18 cellular contexts compared by ENCODE assay signal in the genomic region with DNA sequence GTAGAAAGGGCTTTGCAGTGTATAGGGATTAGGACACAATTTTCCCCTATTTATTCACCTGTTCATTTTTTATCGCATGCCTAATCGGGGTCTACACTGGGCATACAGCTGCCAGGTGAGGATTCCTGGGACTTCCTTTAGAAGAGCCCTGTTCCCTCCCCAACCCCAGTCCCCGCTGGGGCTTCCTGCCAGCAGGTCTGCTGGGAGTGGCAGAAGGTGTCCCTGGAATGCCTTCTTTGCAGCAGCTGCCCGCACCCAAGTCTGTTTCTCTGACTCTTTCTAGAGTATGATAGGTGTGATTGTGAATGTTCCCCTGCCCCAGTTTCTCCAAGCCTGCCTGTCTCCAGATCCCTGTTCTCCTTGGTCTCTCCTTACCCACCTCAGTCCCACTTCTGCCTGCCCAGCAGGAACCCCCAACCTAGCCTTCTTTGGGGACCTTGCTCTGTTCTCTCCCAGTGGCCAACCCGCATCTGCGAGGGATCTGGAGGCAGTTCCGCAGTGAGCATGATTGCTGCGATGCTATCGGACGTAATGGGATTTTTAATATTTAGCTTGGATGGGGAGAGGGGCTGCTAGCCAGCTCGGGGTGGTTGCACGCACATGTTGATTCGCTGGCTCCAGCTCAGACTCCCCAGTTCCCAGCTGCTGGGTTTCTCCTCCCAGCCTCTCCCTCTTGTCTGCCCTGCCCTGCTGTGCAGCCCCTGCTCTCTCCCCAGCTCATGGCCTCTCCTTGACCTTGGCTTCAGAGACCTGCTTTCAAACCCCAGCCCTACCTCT.
A peak's percentile ranks its signal among the peaks of the same experiment; 100 is the strongest.
DNase-seq lines count a peak whose midpoint lies in the region; ATAC-seq, FAIRE-seq and TF ChIP-seq lines count a peak whose summit lies in the region.
"Had no signal": no experiment of that assay in that cellular context is flagged by ENCODE, and none has a peak within 500 bp of the region (broad histone marks: within the 10 kb centered on the region; RNA-seq: fewer than 3 reads in every experiment).

No MANE protein-coding gene starts in this region.

- peaks cover 57% of the 10 kb centered on the region for H3K79me2 ChIP-seq in astrocyte (ENCODE audit: insufficient read depth, low read length)

- DNase-seq in MCF 10A (ENCODE audit: unreplicated experiment), result peak; percentile 14
- DNase-seq in breast epithelium (ENCODE audit: low spot score in 2 of 2), result no peak
- DNase-seq in astrocyte (ENCODE audit: low read depth), result no peak
- DNase-seq in left colon, result peak; percentile 63 to 72
- no peak for DNase-seq in type B pancreatic cell (ENCODE audit: extremely low spot score, unreplicated experiment)
- DNase-seq in activated CD4-positive, CD25-positive, alpha-beta regulatory T cell (lab: John Stamatoyannopoulos, UW), result no peak
- DNase-seq: activated T-cell treated with anti-CD3 and anti-CD28 coated beads, Interleukin-2, amount 50 U/mL, for 4 hours; CD8-positive, alpha-beta T cell; KBM-7; midbrain; NCI-H526; T-helper 9 cell; testis had no signal

- H3K4me3 Mint-ChIP-seq in MCF 10A (ENCODE audit: unreplicated experiment), result no peak overlapping the region
- H3K4me3 Mint-ChIP-seq in astrocyte (ENCODE audit: unreplicated experiment), result no peak overlapping the region
- peak overlapping the region; percentile 44 for H3K4me3 Mint-ChIP-seq in type B pancreatic cell
- H3K4me3 Mint-ChIP-seq: activated T-cell treated with anti-CD3 and anti-CD28 coated beads, Interleukin-2, amount 50 U/mL, for 4 hours; CD8-positive, alpha-beta T cell had no signal

- POLR2A ChIA-PET in MCF 10A (lab: Yijun Ruan, JAX), result interaction anchor here (0.6 to 0.7 kb wide), 2 partner anchors 9 to 705 kb away, joined by 3 read pairs; no protein-coding TSS in a partner anchor

- no TSS peak for BruUV-seq in MCF 10A (replicated peaks; lab: Mats Ljungman, UMichigan)

- H3K27me3 ChIP-seq in breast epithelium, result no peaks in the 10 kb centered on the region
- H3K27me3 ChIP-seq in astrocyte (ENCODE audit: insufficient read depth, low read length), result no peaks in the 10 kb centered on the region
- H3K27me3 ChIP-seq: testis had no signal

- H3K36me3 ChIP-seq in breast epithelium, result no peaks in the 10 kb centered on the region
- peaks cover 4% of the 10 kb centered on the region for H3K36me3 ChIP-seq in astrocyte (ENCODE audit: insufficient read depth, low read length)

- CTCF ChIA-PET in MCF 10A (lab: Yijun Ruan, JAX), result interaction anchor here (1.0 kb wide), 1 partner anchor 86 kb away, joined by 5 read pairs; no protein-coding TSS in a partner anchor

- H3K27ac Mint-ChIP-seq in MCF 10A (ENCODE audit: low read depth, unreplicated experiment) (no peak overlapping the region), astrocyte (ENCODE audit: unreplicated experiment) (no peak overlapping the region), type B pancreatic cell (peak overlapping the region; percentile 80)
- H3K27ac Mint-ChIP-seq: CD8-positive, alpha-beta T cell had no signal

- no peaks in the 10 kb centered on the region for H3K9me3 Mint-ChIP-seq in MCF 10A (ENCODE audit: unreplicated experiment)
- H3K9me3 Mint-ChIP-seq in astrocyte (ENCODE audit: unreplicated experiment), result no peaks in the 10 kb centered on the region
- H3K9me3 Mint-ChIP-seq in type B pancreatic cell, result no peaks in the 10 kb centered on the region
- H3K9me3 Mint-ChIP-seq: activated T-cell treated with anti-CD3 and anti-CD28 coated beads, Interleukin-2, amount 50 U/mL, for 4 hours; CD8-positive, alpha-beta T cell had no signal

- H3K4me1 ChIP-seq in breast epithelium, result no peaks in the 10 kb centered on the region
- peaks cover 35% of the 10 kb centered on the region for H3K4me1 ChIP-seq in astrocyte (ENCODE audit: insufficient read depth, low read length)

- no peak for TF ChIP-seq POLR2A in breast epithelium (IDR thresholded peaks at IDR 0.05)

- no peak overlapping the region for H3K4me2 ChIP-seq in astrocyte (ENCODE audit: low read length)

- H3K4me3 ChIP-seq in breast epithelium (no peak overlapping the region), astrocyte (ENCODE audit: insufficient read depth, low read depth, low read length) (no peak overlapping the region)
- H3K4me3 ChIP-seq: testis had no signal

- no peaks in the 10 kb centered on the region for H3K27me3 Mint-ChIP-seq in MCF 10A (ENCODE audit: insufficient read depth, unreplicated experiment)
- peaks cover 44% of the 10 kb centered on the region for H3K27me3 Mint-ChIP-seq in astrocyte (ENCODE audit: low read depth, unreplicated experiment)
- H3K27me3 Mint-ChIP-seq in type B pancreatic cell, result no peaks in the 10 kb centered on the region
- H3K27me3 Mint-ChIP-seq: progenitor cell of endocrine pancreas had no signal

- H3K9ac ChIP-seq in astrocyte (ENCODE audit: low read length), result no peak overlapping the region

- ATAC-seq in left colon (peak; percentile 74), HG03457 (IDR thresholded peaks at IDR 0.05; ENCODE audit: unreplicated experiment) (no peak), GM18498 (IDR thresholded peaks at IDR 0.05; ENCODE audit: unreplicated experiment) (no peak)
- ATAC-seq: activated T-cell treated with anti-CD3 and anti-CD28 coated beads, Interleukin-2, amount 50 U/mL, for 4 hours; CD8-positive, alpha-beta T cell had no signal

- H3K9me3 ChIP-seq in breast epithelium (no peaks in the 10 kb centered on the region), astrocyte (ENCODE audit: insufficient read depth, low read depth, low read length) (no peaks in the 10 kb centered on the region)
- H3K9me3 ChIP-seq: testis had no signal

- H4K20me1 ChIP-seq in astrocyte (ENCODE audit: insufficient read depth, low read length), result peaks cover 78% of the 10 kb centered on the region

- intact Hi-C loops in MCF 10A (cut with micrococcal nuclease) (no loop called here), breast epithelium (cut with DNase I; ENCODE audit: low total_unique reads) (no loop called here), left colon (cut with DNase I, micrococcal nuclease) (no loop called here)

- TF ChIP-seq CTCF in MCF 10A (IDR thresholded peaks at IDR 0.05; ENCODE audit: unreplicated experiment) (no peak), breast epithelium (IDR thresholded peaks at IDR 0.05) (no peak), astrocyte (IDR thresholded peaks at IDR 0.05; ENCODE audit: insufficient read depth, low read depth, low read length) (no peak), type B pancreatic cell (conservative IDR thresholded peaks at IDR 0.05) (no peak)

- FAIRE-seq in astrocyte (lab: Jason Lieb, UNC), result no peak
- FAIRE-seq: frontal cortex, GM12892 had no signal

- no peaks in the 10 kb centered on the region for H3K36me3 Mint-ChIP-seq in MCF 10A (ENCODE audit: insufficient read depth, unreplicated experiment)
- H3K36me3 Mint-ChIP-seq in astrocyte (ENCODE audit: low read depth, unreplicated experiment), result peaks cover 3% of the 10 kb centered on the region
- H3K36me3 Mint-ChIP-seq in type B pancreatic cell, result no peaks in the 10 kb centered on the region
- H3K36me3 Mint-ChIP-seq: CD8-positive, alpha-beta T cell had no signal

- H3K27ac ChIP-seq in breast epithelium (no peak overlapping the region), astrocyte (ENCODE audit: low read depth, low read length) (peak overlapping the region; percentile 4)
- H3K27ac ChIP-seq: testis had no signal

- H2AFZ ChIP-seq in astrocyte (ENCODE audit: low read depth, low read length), result no peak overlapping the region

- H3K4me1 Mint-ChIP-seq in MCF 10A (ENCODE audit: insufficient read depth, unreplicated experiment) (peaks cover 16% of the 10 kb centered on the region), astrocyte (ENCODE audit: low read depth, unreplicated experiment) (peaks cover 13% of the 10 kb centered on the region), type B pancreatic cell (ENCODE audit: unreplicated experiment) (peaks cover 54% of the 10 kb centered on the region)

Comparison
In these comparisons a context has a peak if more than half of its experiments do, and no peak if none do; other contexts are left out.
1. DNase-seq: peak in MCF 10A (single experiment) and left colon (2 of 2); none in breast epithelium (0 of 2), astrocyte (single experiment), type B pancreatic cell (single experiment) and activated CD4-positive, CD25-positive, alpha-beta regulatory T cell (0 of 4).